22 cellular contexts compared by ENCODE assay signal in genomic region chr18:70417847-70418246, GRCh38.
A peak's percentile ranks its signal among the peaks of the same experiment; 100 is the strongest.
DNase-seq lines count a peak whose midpoint lies in the region; ATAC-seq lines count a peak whose summit lies in the region.
"Had no signal": no experiment of that assay in that cellular context is flagged by ENCODE, and none has a peak within 500 bp of the region (broad histone marks: within the 10 kb centered on the region; RNA-seq: fewer than 3 reads in every experiment).

No MANE protein-coding gene starts in this region.

- no peak overlapping the region for H3K4me3 Mint-ChIP-seq in activated naive CD8-positive, alpha-beta T cell treated with anti-CD3 and anti-CD28 coated beads for 36 hours
- H3K4me3 Mint-ChIP-seq in activated CD8-positive, alpha-beta memory T cell treated with anti-CD3 and anti-CD28 coated beads, Interleukin-2, amount 10 ng/mL, durations not matched to agents 7 days and 5 days: no peak overlapping the region
- no peak overlapping the region for H3K4me3 Mint-ChIP-seq in natural killer cell treated with Interleukin-12 subunit alpha and Interleukin-12 subunit beta and Interleukin-15 and Interleukin-18, amount 100 ng/mL, for 72 hours
- H3K4me3 Mint-ChIP-seq: B cell; CD8-positive, alpha-beta T cell; naive thymus-derived CD8-positive, alpha-beta T cell; stimulated activated naive CD8-positive, alpha-beta T cell treated with anti-CD3 and anti-CD28 coated beads, Interleukin-15, Interleukin-2, amounts not matched to agents 100 ng/mL and 50 ng/mL, for 24 hours; T-helper 2 cell treated with Interferon-gamma antibody and Interleukin-4, amounts not matched to agents 5 μg/mL and 100 μg/mL, for 36 hours had no signal

- DNase-seq in DMS53 (lab: John Stamatoyannopoulos, UW) (peak; percentile 70), NCI-H1417 (lab: John Stamatoyannopoulos, UW) (peak; percentile 60 to 94 (median 84)), NCI-H2196 treated with DMSO at 0.1 percent for 48 hours (lab: John Stamatoyannopoulos, UW; ENCODE audit: unreplicated experiment) (peak; percentile 48), SHP77 treated with DMSO at 0.1 percent for 48 hours (lab: John Stamatoyannopoulos, UW) (peak; percentile 36), NOMO-1 treated with DMSO at 0.1 percent for 48 hours (lab: John Stamatoyannopoulos, UW; ENCODE audit: unreplicated experiment) (no peak)
- DNase-seq in activated naive CD8-positive, alpha-beta T cell treated with anti-CD3 and anti-CD28 coated beads for 36 hours: no peak
- no peak for DNase-seq in activated CD8-positive, alpha-beta memory T cell treated with anti-CD3 and anti-CD28 coated beads, Interleukin-2, amount 10 ng/mL, durations not matched to agents 7 days and 5 days
- no peak for DNase-seq in natural killer cell treated with Interleukin-12 subunit alpha and Interleukin-12 subunit beta and Interleukin-15 and Interleukin-18, amount 100 ng/mL, for 72 hours (ENCODE audit: low spot score)
- DNase-seq: activated CD4-positive, alpha-beta T cell treated with anti-CD3 and anti-CD28 coated beads for 48 hours; activated T-cell treated with anti-CD3 and anti-CD28 coated beads, Interleukin-2, amount 50 U/mL, for 48 hours; body of pancreas; CD8-positive, alpha-beta T cell; GF-D8; lower lobe of right lung; naive thymus-derived CD8-positive, alpha-beta T cell; NCI-H2107; NCI-H526; occipital lobe; stimulated activated CD4-positive, alpha-beta T cell treated with anti-CD3 and anti-CD28 coated beads, Interleukin-15, amount 100 ng/mL, for 24 hours had no signal

- CTCF ChIA-PET in activated CD8-positive, alpha-beta memory T cell treated with anti-CD3 and anti-CD28 coated beads, Interleukin-2, amount 10 ng/mL, durations not matched to agents 7 days and 5 days (lab: Charles Lee): no interaction called here

- no peak for ATAC-seq in activated CD8-positive, alpha-beta memory T cell treated with anti-CD3 and anti-CD28 coated beads, Interleukin-2, amount 10 ng/mL, durations not matched to agents 7 days and 5 days
- ATAC-seq in natural killer cell treated with Interleukin-12 subunit alpha and Interleukin-12 subunit beta and Interleukin-15 and Interleukin-18, amount 100 ng/mL, for 72 hours: no peak
- ATAC-seq: body of pancreas; CD8-positive, alpha-beta T cell; lower lobe of right lung; naive thymus-derived CD8-positive, alpha-beta T cell had no signal

- H3K4me1 Mint-ChIP-seq in activated naive CD8-positive, alpha-beta T cell treated with anti-CD3 and anti-CD28 coated beads for 36 hours: peaks cover 12% of the 10 kb centered on the region
- H3K4me1 Mint-ChIP-seq in activated CD8-positive, alpha-beta memory T cell treated with anti-CD3 and anti-CD28 coated beads, Interleukin-2, amount 10 ng/mL, durations not matched to agents 7 days and 5 days: peaks cover 5% of the 10 kb centered on the region
- no peaks in the 10 kb centered on the region for H3K4me1 Mint-ChIP-seq in natural killer cell treated with Interleukin-12 subunit alpha and Interleukin-12 subunit beta and Interleukin-15 and Interleukin-18, amount 100 ng/mL, for 72 hours (ENCODE audit: low read depth in 2 of 2)
- H3K4me1 Mint-ChIP-seq: B cell had no signal

- no peaks in the 10 kb centered on the region for H3K36me3 Mint-ChIP-seq in activated naive CD8-positive, alpha-beta T cell treated with anti-CD3 and anti-CD28 coated beads for 36 hours
- H3K36me3 Mint-ChIP-seq in activated CD8-positive, alpha-beta memory T cell treated with anti-CD3 and anti-CD28 coated beads, Interleukin-2, amount 10 ng/mL, durations not matched to agents 7 days and 5 days: no peaks in the 10 kb centered on the region
- no peaks in the 10 kb centered on the region for H3K36me3 Mint-ChIP-seq in natural killer cell treated with Interleukin-12 subunit alpha and Interleukin-12 subunit beta and Interleukin-15 and Interleukin-18, amount 100 ng/mL, for 72 hours
- H3K36me3 Mint-ChIP-seq: CD8-positive, alpha-beta T cell; naive thymus-derived CD8-positive, alpha-beta T cell had no signal

- H3K27me3 Mint-ChIP-seq in activated naive CD8-positive, alpha-beta T cell treated with anti-CD3 and anti-CD28 coated beads for 36 hours: peaks cover 17% of the 10 kb centered on the region
- peaks cover 25% of the 10 kb centered on the region for H3K27me3 Mint-ChIP-seq in activated CD8-positive, alpha-beta memory T cell treated with anti-CD3 and anti-CD28 coated beads, Interleukin-2, amount 10 ng/mL, durations not matched to agents 7 days and 5 days
- H3K27me3 Mint-ChIP-seq in natural killer cell treated with Interleukin-12 subunit alpha and Interleukin-12 subunit beta and Interleukin-15 and Interleukin-18, amount 100 ng/mL, for 72 hours: peaks cover 13% of the 10 kb centered on the region in 2 donors

- no peak overlapping the region for H3K27ac Mint-ChIP-seq in activated naive CD8-positive, alpha-beta T cell treated with anti-CD3 and anti-CD28 coated beads for 36 hours
- no peak overlapping the region for H3K27ac Mint-ChIP-seq in activated CD8-positive, alpha-beta memory T cell treated with anti-CD3 and anti-CD28 coated beads, Interleukin-2, amount 10 ng/mL, durations not matched to agents 7 days and 5 days
- no peak overlapping the region for H3K27ac Mint-ChIP-seq in natural killer cell treated with Interleukin-12 subunit alpha and Interleukin-12 subunit beta and Interleukin-15 and Interleukin-18, amount 100 ng/mL, for 72 hours
- H3K27ac Mint-ChIP-seq: B cell; CD8-positive, alpha-beta T cell; naive thymus-derived CD8-positive, alpha-beta T cell; stimulated activated naive CD8-positive, alpha-beta T cell treated with anti-CD3 and anti-CD28 coated beads, Interleukin-15, Interleukin-2, amounts not matched to agents 100 ng/mL and 50 ng/mL, for 24 hours; T-helper 2 cell treated with Interferon-gamma antibody and Interleukin-4, amounts not matched to agents 5 μg/mL and 100 μg/mL, for 36 hours had no signal

- no peaks in the 10 kb centered on the region for H3K9me3 Mint-ChIP-seq in activated naive CD8-positive, alpha-beta T cell treated with anti-CD3 and anti-CD28 coated beads for 36 hours
- no peaks in the 10 kb centered on the region for H3K9me3 Mint-ChIP-seq in activated CD8-positive, alpha-beta memory T cell treated with anti-CD3 and anti-CD28 coated beads, Interleukin-2, amount 10 ng/mL, durations not matched to agents 7 days and 5 days (ENCODE audit: low read depth)
- no peaks in the 10 kb centered on the region for H3K9me3 Mint-ChIP-seq in natural killer cell treated with Interleukin-12 subunit alpha and Interleukin-12 subunit beta and Interleukin-15 and Interleukin-18, amount 100 ng/mL, for 72 hours
- H3K9me3 Mint-ChIP-seq: CD8-positive, alpha-beta T cell; naive thymus-derived CD8-positive, alpha-beta T cell; stimulated activated naive CD8-positive, alpha-beta T cell treated with anti-CD3 and anti-CD28 coated beads, Interleukin-15, Interleukin-2, amounts not matched to agents 100 ng/mL and 50 ng/mL, for 24 hours; T-helper 2 cell treated with Interferon-gamma antibody and Interleukin-4, amounts not matched to agents 5 μg/mL and 100 μg/mL, for 36 hours had no signal

Comparison
In these comparisons a context has a peak if more than half of its experiments do, and no peak if none do; other contexts are left out.
1. DNase-seq: peak in DMS53 (single experiment), NCI-H1417 (3 of 3), NCI-H2196 treated with DMSO at 0.1 percent for 48 hours (single experiment) and SHP77 treated with DMSO at 0.1 percent for 48 hours (single experiment); none in NOMO-1 treated with DMSO at 0.1 percent for 48 hours (single experiment), activated naive CD8-positive, alpha-beta T cell treated with anti-CD3 and anti-CD28 coated beads for 36 hours (single experiment), activated CD8-positive, alpha-beta memory T cell treated with anti-CD3 and anti-CD28 coated beads, Interleukin-2, amount 10 ng/mL, durations not matched to agents 7 days and 5 days (single experiment) and natural killer cell treated with Interleukin-12 subunit alpha and Interleukin-12 subunit beta and Interleukin-15 and Interleukin-18, amount 100 ng/mL, for 72 hours (single experiment).